Comparison of ENCODE assay signal across 1 cellular context in the genomic region with DNA sequence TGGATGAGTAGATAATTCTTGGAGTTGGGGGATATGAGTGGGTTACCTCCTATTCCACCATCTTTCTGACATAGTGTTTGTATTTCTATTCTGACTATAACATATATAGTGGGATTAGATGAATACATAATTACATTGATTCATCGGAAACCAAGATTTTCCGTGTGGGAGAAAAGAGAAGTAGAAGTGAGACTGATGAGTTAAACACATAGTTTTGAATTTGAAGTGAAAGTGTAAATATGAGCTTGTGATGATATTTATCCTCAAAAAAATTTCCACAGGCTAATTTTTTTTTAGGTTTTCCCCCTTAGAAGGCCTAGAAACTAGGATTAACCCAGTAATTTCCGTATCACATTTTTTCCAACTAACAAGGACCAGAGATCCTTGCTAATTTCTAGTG.
TF ChIP-seq lines count a peak whose summit lies in the region.

No MANE protein-coding gene starts in this region.

TF ChIP-seq in GM12878, 131 proteins besides CTCF, POLR2A, EP300 and RAD21:
- no peak for TF ChIP-seq SMC3 (IDR thresholded peaks at IDR 0.05; ENCODE audit: borderline replicate concordance, low read length)
- TF ChIP-seq MTA2 (IDR thresholded peaks at IDR 0.05; ENCODE audit: low read depth), result peak; percentile 25; the same call in 1 of the 2 replicates
- peak; percentile 72 for TF ChIP-seq JUNB (IDR thresholded peaks at IDR 0.05)
- peak; percentile 81 for TF ChIP-seq NFIC (IDR thresholded peaks at IDR 0.05; ENCODE audit: low read depth, low read length)
- TF ChIP-seq ZBTB33 (IDR thresholded peaks at IDR 0.05), result no peak
- TF ChIP-seq ZNF24 (IDR thresholded peaks at IDR 0.05), result no peak
- no peak for TF ChIP-seq EGR1 (IDR thresholded peaks at IDR 0.05; ENCODE audit: borderline replicate concordance in 1 of 2, low read depth in 2 of 2, low read length in 2 of 2)
- TF ChIP-seq, protein P1, sequence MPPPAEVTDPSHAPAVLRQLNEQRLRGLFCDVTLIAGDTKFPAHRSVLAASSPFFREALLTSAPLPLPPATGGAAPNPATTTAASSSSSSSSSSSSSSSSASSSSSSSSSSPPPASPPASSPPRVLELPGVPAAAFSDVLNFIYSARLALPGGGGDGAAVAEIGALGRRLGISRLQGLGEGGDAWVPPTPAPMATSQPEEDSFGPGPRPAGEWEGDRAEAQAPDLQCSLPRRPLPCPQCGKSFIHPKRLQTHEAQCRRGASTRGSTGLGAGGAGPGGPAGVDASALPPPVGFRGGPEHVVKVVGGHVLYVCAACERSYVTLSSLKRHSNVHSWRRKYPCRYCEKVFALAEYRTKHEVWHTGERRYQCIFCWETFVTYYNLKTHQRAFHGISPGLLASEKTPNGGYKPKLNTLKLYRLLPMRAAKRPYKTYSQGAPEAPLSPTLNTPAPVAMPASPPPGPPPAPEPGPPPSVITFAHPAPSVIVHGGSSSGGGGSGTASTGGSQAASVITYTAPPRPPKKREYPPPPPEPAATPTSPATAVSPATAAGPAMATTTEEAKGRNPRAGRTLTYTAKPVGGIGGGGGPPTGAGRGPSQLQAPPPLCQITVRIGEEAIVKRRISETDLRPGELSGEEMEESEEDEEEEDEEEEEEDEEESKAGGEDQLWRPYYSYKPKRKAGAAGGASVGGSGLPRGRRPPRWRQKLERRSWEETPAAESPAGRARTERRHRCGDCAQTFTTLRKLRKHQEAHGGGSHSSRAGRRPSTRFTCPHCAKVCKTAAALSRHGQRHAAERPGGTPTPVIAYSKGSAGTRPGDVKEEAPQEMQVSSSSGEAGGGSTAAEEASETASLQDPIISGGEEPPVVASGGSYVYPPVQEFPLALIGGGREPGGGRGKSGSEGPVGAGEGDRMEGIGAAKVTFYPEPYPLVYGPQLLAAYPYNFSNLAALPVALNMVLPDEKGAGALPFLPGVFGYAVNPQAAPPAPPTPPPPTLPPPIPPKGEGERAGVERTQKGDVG (CRISPR knock-in tag; IDR thresholded peaks at IDR 0.05), result no peak
- TF ChIP-seq, protein P2, sequence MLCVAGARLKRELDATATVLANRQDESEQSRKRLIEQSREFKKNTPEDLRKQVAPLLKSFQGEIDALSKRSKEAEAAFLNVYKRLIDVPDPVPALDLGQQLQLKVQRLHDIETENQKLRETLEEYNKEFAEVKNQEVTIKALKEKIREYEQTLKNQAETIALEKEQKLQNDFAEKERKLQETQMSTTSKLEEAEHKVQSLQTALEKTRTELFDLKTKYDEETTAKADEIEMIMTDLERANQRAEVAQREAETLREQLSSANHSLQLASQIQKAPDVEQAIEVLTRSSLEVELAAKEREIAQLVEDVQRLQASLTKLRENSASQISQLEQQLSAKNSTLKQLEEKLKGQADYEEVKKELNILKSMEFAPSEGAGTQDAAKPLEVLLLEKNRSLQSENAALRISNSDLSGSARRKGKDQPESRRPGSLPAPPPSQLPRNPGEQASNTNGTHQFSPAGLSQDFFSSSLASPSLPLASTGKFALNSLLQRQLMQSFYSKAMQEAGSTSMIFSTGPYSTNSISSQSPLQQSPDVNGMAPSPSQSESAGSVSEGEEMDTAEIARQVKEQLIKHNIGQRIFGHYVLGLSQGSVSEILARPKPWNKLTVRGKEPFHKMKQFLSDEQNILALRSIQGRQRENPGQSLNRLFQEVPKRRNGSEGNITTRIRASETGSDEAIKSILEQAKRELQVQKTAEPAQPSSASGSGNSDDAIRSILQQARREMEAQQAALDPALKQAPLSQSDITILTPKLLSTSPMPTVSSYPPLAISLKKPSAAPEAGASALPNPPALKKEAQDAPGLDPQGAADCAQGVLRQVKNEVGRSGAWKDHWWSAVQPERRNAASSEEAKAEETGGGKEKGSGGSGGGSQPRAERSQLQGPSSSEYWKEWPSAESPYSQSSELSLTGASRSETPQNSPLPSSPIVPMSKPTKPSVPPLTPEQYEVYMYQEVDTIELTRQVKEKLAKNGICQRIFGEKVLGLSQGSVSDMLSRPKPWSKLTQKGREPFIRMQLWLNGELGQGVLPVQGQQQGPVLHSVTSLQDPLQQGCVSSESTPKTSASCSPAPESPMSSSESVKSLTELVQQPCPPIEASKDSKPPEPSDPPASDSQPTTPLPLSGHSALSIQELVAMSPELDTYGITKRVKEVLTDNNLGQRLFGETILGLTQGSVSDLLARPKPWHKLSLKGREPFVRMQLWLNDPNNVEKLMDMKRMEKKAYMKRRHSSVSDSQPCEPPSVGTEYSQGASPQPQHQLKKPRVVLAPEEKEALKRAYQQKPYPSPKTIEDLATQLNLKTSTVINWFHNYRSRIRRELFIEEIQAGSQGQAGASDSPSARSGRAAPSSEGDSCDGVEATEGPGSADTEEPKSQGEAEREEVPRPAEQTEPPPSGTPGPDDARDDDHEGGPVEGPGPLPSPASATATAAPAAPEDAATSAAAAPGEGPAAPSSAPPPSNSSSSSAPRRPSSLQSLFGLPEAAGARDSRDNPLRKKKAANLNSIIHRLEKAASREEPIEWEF (IDR thresholded peaks at IDR 0.05; ENCODE audit: insufficient replicate concordance, low read depth, low read length), result no peak
- 0 out of 2 replicates have a peak, but pooled peaks have one; percentile 14 for TF ChIP-seq DPF2 (IDR thresholded peaks at IDR 0.05)
- peak; percentile 52 to 68; a peak in 3 of 4 replicates for TF ChIP-seq IKZF2 (IDR thresholded peaks at IDR 0.05)
- TF ChIP-seq SP1 (IDR thresholded peaks at IDR 0.05; ENCODE audit: low read depth, low read length), result no peak
- peak; percentile 59 for TF ChIP-seq IKZF1 (conservative IDR thresholded peaks at IDR 0.05)
- peak; percentile 22; the same call in 1 of the 2 replicates for TF ChIP-seq EED (IDR thresholded peaks at IDR 0.05; ENCODE audit: low read depth)
- TF ChIP-seq RUNX3 (IDR thresholded peaks at IDR 0.05; ENCODE audit: low read length), result peak; percentile 39; the same call in 1 of the 2 replicates
- no peak for TF ChIP-seq TARDBP (IDR thresholded peaks at IDR 0.05; ENCODE audit: borderline replicate concordance)
- TF ChIP-seq, protein P3, sequence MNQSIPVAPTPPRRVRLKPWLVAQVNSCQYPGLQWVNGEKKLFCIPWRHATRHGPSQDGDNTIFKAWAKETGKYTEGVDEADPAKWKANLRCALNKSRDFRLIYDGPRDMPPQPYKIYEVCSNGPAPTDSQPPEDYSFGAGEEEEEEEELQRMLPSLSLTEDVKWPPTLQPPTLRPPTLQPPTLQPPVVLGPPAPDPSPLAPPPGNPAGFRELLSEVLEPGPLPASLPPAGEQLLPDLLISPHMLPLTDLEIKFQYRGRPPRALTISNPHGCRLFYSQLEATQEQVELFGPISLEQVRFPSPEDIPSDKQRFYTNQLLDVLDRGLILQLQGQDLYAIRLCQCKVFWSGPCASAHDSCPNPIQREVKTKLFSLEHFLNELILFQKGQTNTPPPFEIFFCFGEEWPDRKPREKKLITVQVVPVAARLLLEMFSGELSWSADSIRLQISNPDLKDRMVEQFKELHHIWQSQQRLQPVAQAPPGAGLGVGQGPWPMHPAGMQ (IDR thresholded peaks at IDR 0.05; ENCODE audit: borderline replicate concordance), result no peak
- TF ChIP-seq, protein P4, sequence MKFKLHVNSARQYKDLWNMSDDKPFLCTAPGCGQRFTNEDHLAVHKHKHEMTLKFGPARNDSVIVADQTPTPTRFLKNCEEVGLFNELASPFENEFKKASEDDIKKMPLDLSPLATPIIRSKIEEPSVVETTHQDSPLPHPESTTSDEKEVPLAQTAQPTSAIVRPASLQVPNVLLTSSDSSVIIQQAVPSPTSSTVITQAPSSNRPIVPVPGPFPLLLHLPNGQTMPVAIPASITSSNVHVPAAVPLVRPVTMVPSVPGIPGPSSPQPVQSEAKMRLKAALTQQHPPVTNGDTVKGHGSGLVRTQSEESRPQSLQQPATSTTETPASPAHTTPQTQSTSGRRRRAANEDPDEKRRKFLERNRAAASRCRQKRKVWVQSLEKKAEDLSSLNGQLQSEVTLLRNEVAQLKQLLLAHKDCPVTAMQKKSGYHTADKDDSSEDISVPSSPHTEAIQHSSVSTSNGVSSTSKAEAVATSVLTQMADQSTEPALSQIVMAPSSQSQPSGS (IDR thresholded peaks at IDR 0.05; ENCODE audit: low read length), result peak; percentile 61; the same call in 1 of the 2 replicates
- TF ChIP-seq RELB (IDR thresholded peaks at IDR 0.05; ENCODE audit: low read depth), result 0 out of 2 replicates have a peak, but pooled peaks have one; percentile 34
TF ChIP-seq in GM12878: peak in this region for 10.
